ENCODE assay signal across 8 cellular contexts in the genomic region with DNA sequence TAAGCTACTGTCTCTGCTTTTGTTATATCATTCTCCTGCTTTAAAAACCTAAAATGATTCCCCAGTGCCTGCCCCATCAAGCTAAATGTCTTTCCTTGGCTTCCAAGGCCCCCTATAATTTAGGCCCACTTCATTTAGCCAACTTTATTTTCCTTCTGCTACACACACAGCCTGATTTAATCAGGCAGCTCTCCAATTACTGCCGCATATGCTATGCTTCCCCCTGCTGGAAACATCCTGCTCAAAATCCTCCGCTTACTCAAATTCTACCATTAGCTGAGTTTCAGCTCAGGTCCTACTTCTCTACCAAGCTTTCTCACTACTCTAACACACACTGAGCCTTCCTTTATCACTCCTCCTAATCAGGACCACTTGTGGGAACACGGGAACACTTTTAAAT. TPM values are rescaled to one million over a fixed set of nuclear protein-coding genes. Genes with fewer than 3 reads are reported as not detected.
DNase-seq lines count a peak whose midpoint lies in the region; ATAC-seq and TF ChIP-seq lines count a peak whose summit lies in the region.

No MANE protein-coding gene starts in this region.

- H3K4me1 Mint-ChIP-seq in CD4-positive, alpha-beta memory T cell: peaks cover 15 to 30% (median 18%) of the 10 kb centered on the region in 4 donors

- peaks cover 8 to 29% of the 10 kb centered on the region in 2 donors for H3K36me3 Mint-ChIP-seq in CD4-positive, alpha-beta memory T cell

- DNase-seq in cardiac muscle cell (ENCODE audit: low read depth in 1 of 2, low spot score in 1 of 2) (peak; percentile 48 to 58), left cardiac atrium (no peak), NCI-H82 treated with DMSO at 0.1 percent for 48 hours (lab: John Stamatoyannopoulos, UW; ENCODE audit: unreplicated experiment) (peak; percentile 45), epithelial cell of proximal tubule (ENCODE audit: low read depth) (no peak), prostate gland (ENCODE audit: low spot score) (peak; percentile 6), DMS114 treated with DMSO at 0.1 percent for 48 hours (lab: John Stamatoyannopoulos, UW; ENCODE audit: unreplicated experiment) (no peak)
- no peak for DNase-seq in CD4-positive, alpha-beta memory T cell

- no peak for TF ChIP-seq POLR2A in prostate gland (IDR thresholded peaks at IDR 0.05)

- intact Hi-C loops in left cardiac atrium (cut with DNase I) (no loop called here), prostate gland (cut with DNase I) (no loop called here)
- intact Hi-C loops in CD4-positive, alpha-beta memory T cell (cut with micrococcal nuclease): loop anchor here (5.0 kb wide), 1 partner anchor 200 kb away; a partner anchor contains a TSS

- H3K9me3 ChIP-seq in cardiac muscle cell (ENCODE audit: low read depth) (no peaks in the 10 kb centered on the region), prostate gland (no peaks in the 10 kb centered on the region)
- H3K9me3 ChIP-seq in CD4-positive, alpha-beta memory T cell (ENCODE audit: control insufficient read depth in 1 of 2, low read length in 2 of 2): no peaks in the 10 kb centered on the region

- H3K27me3 Mint-ChIP-seq in CD4-positive, alpha-beta memory T cell: no peaks in the 10 kb centered on the region

- CTCF ChIA-PET in CD4-positive, alpha-beta memory T cell (lab: Charles Lee; ENCODE audit: partially characterized antibody): interaction anchor here (0.8 to 4.7 kb wide), 15 partner anchors 8 to 284 kb away, joined by 3 to 43 read pairs (median 4); a partner anchor contains a TSS

- POLR2A ChIA-PET in CD4-positive, alpha-beta memory T cell (lab: Charles Lee; ENCODE audit: partially characterized antibody): no interaction called here

- H3K27ac Mint-ChIP-seq in CD4-positive, alpha-beta memory T cell: no peak overlapping the region

- ATAC-seq in left cardiac atrium (no peak), GM19397 (IDR thresholded peaks at IDR 0.05; ENCODE audit: unreplicated experiment) (no peak)

- H3K4me1 ChIP-seq in cardiac muscle cell (ENCODE audit: low read depth): peaks cover 3% of the 10 kb centered on the region
- H3K4me1 ChIP-seq in prostate gland (replicated peaks): no peaks in the 10 kb centered on the region
- H3K4me1 ChIP-seq in CD4-positive, alpha-beta memory T cell (ENCODE audit: insufficient read depth, low read length): peaks cover 22% of the 10 kb centered on the region

- H3K36me3 ChIP-seq in cardiac muscle cell (peaks cover 2% of the 10 kb centered on the region), prostate gland (no peaks in the 10 kb centered on the region)
- no peaks in the 10 kb centered on the region for H3K36me3 ChIP-seq in CD4-positive, alpha-beta memory T cell (ENCODE audit: insufficient read depth, low read length)

- H3K9me3 Mint-ChIP-seq in CD4-positive, alpha-beta memory T cell: no peaks in the 10 kb centered on the region

- peak; percentile 47 for TF ChIP-seq CTCF in cardiac muscle cell (IDR thresholded peaks at IDR 0.05; ENCODE audit: low read depth, low read length)
- TF ChIP-seq CTCF in epithelial cell of proximal tubule (conservative IDR thresholded peaks at IDR 0.05; ENCODE audit: low read depth, low read length): peak; percentile 42
- TF ChIP-seq CTCF in prostate gland (IDR thresholded peaks at IDR 0.05): peak in 3 of 4 experiments; percentile 16 to 38 (median 36)

- WGBS in prostate gland: 28% methylated on average over 3 of the region's 3 CpGs

- H3K4me3 Mint-ChIP-seq in CD4-positive, alpha-beta memory T cell: no peak overlapping the region

- H3K4me3 ChIP-seq in cardiac muscle cell (no peak overlapping the region), epithelial cell of proximal tubule (ENCODE audit: low read depth, low read length) (no peak overlapping the region), prostate gland (no peak overlapping the region)
- no peak overlapping the region for H3K4me3 ChIP-seq in CD4-positive, alpha-beta memory T cell (ENCODE audit: low read length in 2 of 2)

- H3K27ac ChIP-seq in cardiac muscle cell (peak overlapping the region; percentile 23), prostate gland (no peak overlapping the region)
- H3K27ac ChIP-seq in CD4-positive, alpha-beta memory T cell (ENCODE audit: low read depth, low read length): no peak overlapping the region

- H3K27me3 ChIP-seq in cardiac muscle cell (no peaks in the 10 kb centered on the region), prostate gland (replicated peaks; ENCODE audit: insufficient read depth) (no peaks in the 10 kb centered on the region)
- no peaks in the 10 kb centered on the region for H3K27me3 ChIP-seq in CD4-positive, alpha-beta memory T cell (ENCODE audit: insufficient read depth, low read length)

RNA-seq across cellular contexts. Expression of a gene that starts 17.0 kb away (rescaled TPM):
- total RNA-seq in cardiac muscle cell (31.1 and 41.7 TPM in 2 replicates), left cardiac atrium (10 to 100 TPM; 69.3 to 75.2 TPM), epithelial cell of proximal tubule (59.6 and 66.6 TPM in 2 replicates), prostate gland (100 to 1,000 TPM; 156 to 269 TPM)
- 72.0 and 95.1 TPM in 2 replicates for polyA plus RNA-seq in cardiac muscle cell
- total RNA-seq in CD4-positive, alpha-beta memory T cell: 10 to 100 TPM; 44.2 to 45.8 TPM
- polyA plus RNA-seq in CD4-positive, alpha-beta memory T cell: 100 to 1,000 TPM in 1 of 2 donors, 10 to 100 TPM in 1; 83.0 to 155 TPM

Comparison
In these comparisons a context has a peak if more than half of its experiments do, and no peak if none do; other contexts are left out.
1. DNase-seq: peak in cardiac muscle cell (2 of 2), NCI-H82 treated with DMSO at 0.1 percent for 48 hours (single experiment) and prostate gland (single experiment); none in left cardiac atrium (single experiment), epithelial cell of proximal tubule (single experiment), DMS114 treated with DMSO at 0.1 percent for 48 hours (single experiment) and CD4-positive, alpha-beta memory T cell (0 of 5).
2. Peak in every context shown above with its lines, with median percentiles within 50 percentile points of each other: CTCF ChIP-seq.